In genomic region chr2:239485622-239486021, GRCh38 we compare ENCODE assay signal across 41 cellular contexts.
"Had no signal": no experiment of that assay in that cellular context is flagged by ENCODE, and none has a peak within 500 bp of the region (broad histone marks: within the 10 kb centered on the region; RNA-seq: fewer than 3 reads in every experiment).

No MANE protein-coding gene starts in this region.

- DNase-seq: activated effector memory CD4-positive, alpha-beta T cell treated with anti-CD3 and anti-CD28 coated beads, Interleukin-2, amount 50 U/mL, for 16 hours; activated effector memory CD4-positive, alpha-beta T cell treated with Interleukin-2 at 50 U/mL for 16 hours; activated gamma-delta T cell; activated gamma-delta T cell treated with Interleukin-2 at 50 U/mL for 16 hours; activated naive CD4-positive, alpha-beta T cell; activated naive CD4-positive, alpha-beta T cell treated with anti-CD3 and anti-CD28 coated beads for 36 hours; activated naive CD4-positive, alpha-beta T cell treated with anti-CD3 and anti-CD28 coated beads, Interleukin-2, amount 10 ng/mL, durations not matched to agents 7 days and 5 days; activated naive CD4-positive, alpha-beta T cell treated with anti-CD3 and anti-CD28 coated beads, Interleukin-2, amount 50 U/mL, for 16 hours; activated naive CD4-positive, alpha-beta T cell treated with Interleukin-2 at 50 U/mL for 16 hours; activated naive CD8-positive, alpha-beta T cell treated with anti-CD3 and anti-CD28 coated beads for 36 hours; activated naive CD8-positive, alpha-beta T cell treated with anti-CD3 and anti-CD28 coated beads, Interleukin-2, amount 10 ng/mL, durations not matched to agents 7 days and 5 days; activated naive CD8-positive, alpha-beta T cell treated with anti-CD3 and anti-CD28 coated beads, Interleukin-2, amount 50 U/mL, for 24 hours; activated T-cell treated with anti-CD3 and anti-CD28 coated beads for 4 hours; activated T-cell treated with anti-CD3 and anti-CD28 coated beads, Interleukin-2, amount 50 U/mL, for 1 hour; activated T-cell treated with anti-CD3 and anti-CD28 coated beads, Interleukin-2, amount 50 U/mL, for 24 hours; activated T-cell treated with anti-CD3 and anti-CD28 coated beads, Interleukin-2, amount 50 U/mL, for 4 hours; activated T-cell treated with anti-CD3 and anti-CD28 coated beads, Interleukin-2, amount 50 U/mL, for 48 hours; activated T-cell treated with anti-CD3 and anti-CD28 coated beads, Interleukin-2, amount 50 U/mL, for 72 hours; adrenal gland; amniotic stem cell; amygdala; anterior cingulate cortex; aorta; body of pancreas; brain microvascular endothelial cell; caudate nucleus; central memory CD4-positive, alpha-beta T cell; cerebellar nuclear complex had no signal

- H3K4me1 Mint-ChIP-seq: activated naive CD4-positive, alpha-beta T cell treated with anti-CD3 and anti-CD28 coated beads, Interleukin-2, amount 10 ng/mL, durations not matched to agents 7 days and 5 days; activated naive CD4-positive, alpha-beta T cell treated with anti-CD3 and anti-CD28 coated beads, Interleukin-2, amount 50 U/mL, for 24 hours; activated naive CD8-positive, alpha-beta T cell treated with anti-CD3 and anti-CD28 coated beads for 36 hours; activated naive CD8-positive, alpha-beta T cell treated with anti-CD3 and anti-CD28 coated beads, Interleukin-2, amount 10 ng/mL, durations not matched to agents 7 days and 5 days; activated naive CD8-positive, alpha-beta T cell treated with anti-CD3 and anti-CD28 coated beads, Interleukin-2, amount 50 U/mL, for 24 hours; activated T-helper 17 cell treated with anti-CD3 and anti-CD28 coated beads, Interleukin-2, amount 50 U/mL, for 72 hours had no signal

- H3K9me3 ChIP-seq: adrenal gland, ascending aorta, body of pancreas, breast epithelium had no signal

- FAIRE-seq: astrocyte, bronchial epithelial cell had no signal

- H3K4me1 ChIP-seq: adrenal gland, ascending aorta, body of pancreas, breast epithelium had no signal

- H3K9me3 Mint-ChIP-seq: activated naive CD4-positive, alpha-beta T cell treated with anti-CD3 and anti-CD28 coated beads for 36 hours; activated naive CD4-positive, alpha-beta T cell treated with anti-CD3 and anti-CD28 coated beads, Interleukin-2, amount 10 ng/mL, durations not matched to agents 7 days and 5 days; activated naive CD4-positive, alpha-beta T cell treated with anti-CD3 and anti-CD28 coated beads, Interleukin-2, amount 50 U/mL, for 24 hours; activated naive CD4-positive, alpha-beta T cell treated with anti-CD3 and anti-CD28 coated beads, Interleukin-2, amount 50 U/mL, for 72 hours; activated naive CD8-positive, alpha-beta T cell treated with anti-CD3 and anti-CD28 coated beads for 36 hours; activated naive CD8-positive, alpha-beta T cell treated with anti-CD3 and anti-CD28 coated beads, Interleukin-2, amount 10 ng/mL, durations not matched to agents 7 days and 5 days; activated naive CD8-positive, alpha-beta T cell treated with anti-CD3 and anti-CD28 coated beads, Interleukin-2, amount 50 U/mL, for 24 hours; activated T-cell treated with anti-CD3 and anti-CD28 coated beads, Interleukin-2, amount 50 U/mL, for 24 hours; activated T-cell treated with anti-CD3 and anti-CD28 coated beads, Interleukin-2, amount 50 U/mL, for 4 hours; activated T-cell treated with anti-CD3 and anti-CD28 coated beads, Interleukin-2, amount 50 U/mL, for 72 hours; activated T-helper 1 cell treated with anti-CD3 and anti-CD28 coated beads, Interleukin-12 subunit alpha, Interleukin-12 subunit beta, Interleukin-2, Interleukin-4 antibody, amounts not matched to agents 30 ng/mL and 10 ng/mL and 1 ng/mL, durations not matched to agents 14 hours and 24 hours and 36 hours; activated T-helper 17 cell treated with anti-CD3 and anti-CD28 coated beads, Interleukin-2, amount 50 U/mL, for 72 hours; activated T-helper 2 cell treated with anti-CD3 and anti-CD28 coated beads, Interferon-gamma antibody, Interleukin-2, Interleukin-4, amounts not matched to agents 10 μg/mL and 5 μg/mL and 100 μg/mL, durations not matched to agents 14 hours and 24 hours and 36 hours; central memory CD8-positive, alpha-beta T cell had no signal

- ATAC-seq: activated naive CD4-positive, alpha-beta T cell treated with anti-CD3 and anti-CD28 coated beads, Interleukin-2, amount 50 U/mL, for 72 hours; activated naive CD8-positive, alpha-beta T cell treated with anti-CD3 and anti-CD28 coated beads, Interleukin-2, amount 50 U/mL, for 24 hours; activated T-cell treated with anti-CD3 and anti-CD28 coated beads, Interleukin-2, amount 50 U/mL, for 4 hours; activated T-cell treated with anti-CD3 and anti-CD28 coated beads, Interleukin-2, amount 50 U/mL, for 72 hours; activated T-helper 17 cell treated with anti-CD3 and anti-CD28 coated beads, Interleukin-2, amount 50 U/mL, for 72 hours; body of pancreas had no signal

- H3K27me3 Mint-ChIP-seq: activated naive CD4-positive, alpha-beta T cell treated with anti-CD3 and anti-CD28 coated beads, Interleukin-2, amount 50 U/mL, for 24 hours; activated naive CD8-positive, alpha-beta T cell; activated naive CD8-positive, alpha-beta T cell treated with anti-CD3 and anti-CD28 coated beads for 36 hours; activated T-cell treated with anti-CD3 and anti-CD28 coated beads, Interleukin-2, amount 50 U/mL, for 24 hours had no signal

- H3K27ac ChIP-seq: adrenal gland, ascending aorta, body of pancreas, brain microvascular endothelial cell, breast epithelium, cardiac muscle cell had no signal

- H3K4me3 Mint-ChIP-seq: activated naive CD4-positive, alpha-beta T cell treated with anti-CD3 and anti-CD28 coated beads for 36 hours; activated naive CD4-positive, alpha-beta T cell treated with anti-CD3 and anti-CD28 coated beads, Interleukin-2, amount 10 ng/mL, durations not matched to agents 7 days and 5 days; activated naive CD4-positive, alpha-beta T cell treated with anti-CD3 and anti-CD28 coated beads, Interleukin-2, amount 50 U/mL, for 24 hours; activated naive CD8-positive, alpha-beta T cell; activated naive CD8-positive, alpha-beta T cell treated with anti-CD3 and anti-CD28 coated beads for 36 hours; activated naive CD8-positive, alpha-beta T cell treated with anti-CD3 and anti-CD28 coated beads, Interleukin-2, amount 10 ng/mL, durations not matched to agents 7 days and 5 days; activated naive CD8-positive, alpha-beta T cell treated with anti-CD3 and anti-CD28 coated beads, Interleukin-2, amount 50 U/mL, for 24 hours; activated T-cell treated with anti-CD3 and anti-CD28 coated beads, Interleukin-2, amount 50 U/mL, for 24 hours; activated T-cell treated with anti-CD3 and anti-CD28 coated beads, Interleukin-2, amount 50 U/mL, for 4 hours; activated T-cell treated with anti-CD3 and anti-CD28 coated beads, Interleukin-2, amount 50 U/mL, for 72 hours; activated T-helper 1 cell treated with anti-CD3 and anti-CD28 coated beads, Interleukin-12 subunit alpha, Interleukin-12 subunit beta, Interleukin-2, Interleukin-4 antibody, amounts not matched to agents 30 ng/mL and 10 ng/mL and 1 ng/mL, durations not matched to agents 14 hours and 24 hours and 36 hours; activated T-helper 17 cell treated with anti-CD3 and anti-CD28 coated beads, Interleukin-2, amount 50 U/mL, for 72 hours; brain; central memory CD8-positive, alpha-beta T cell had no signal

- H3K36me3 ChIP-seq: adrenal gland, ascending aorta, brain microvascular endothelial cell, breast epithelium, cardiac muscle cell had no signal

- H3K36me3 Mint-ChIP-seq: activated naive CD4-positive, alpha-beta T cell treated with anti-CD3 and anti-CD28 coated beads, Interleukin-2, amount 10 ng/mL, durations not matched to agents 7 days and 5 days; activated naive CD4-positive, alpha-beta T cell treated with anti-CD3 and anti-CD28 coated beads, Interleukin-2, amount 50 U/mL, for 24 hours; activated naive CD4-positive, alpha-beta T cell treated with anti-CD3 and anti-CD28 coated beads, Interleukin-2, amount 50 U/mL, for 72 hours; activated naive CD8-positive, alpha-beta T cell; activated naive CD8-positive, alpha-beta T cell treated with anti-CD3 and anti-CD28 coated beads for 36 hours; activated naive CD8-positive, alpha-beta T cell treated with anti-CD3 and anti-CD28 coated beads, Interleukin-2, amount 10 ng/mL, durations not matched to agents 7 days and 5 days; brain had no signal

- H3K27me3 ChIP-seq: ascending aorta, body of pancreas, brain microvascular endothelial cell, cardiac muscle cell had no signal

- H3K4me3 ChIP-seq: adrenal gland, ascending aorta, body of pancreas, breast epithelium, cardiac muscle cell had no signal

- H3K27ac Mint-ChIP-seq: activated naive CD4-positive, alpha-beta T cell treated with anti-CD3 and anti-CD28 coated beads for 36 hours; activated naive CD4-positive, alpha-beta T cell treated with anti-CD3 and anti-CD28 coated beads, Interleukin-2, amount 10 ng/mL, durations not matched to agents 7 days and 5 days; activated naive CD4-positive, alpha-beta T cell treated with anti-CD3 and anti-CD28 coated beads, Interleukin-2, amount 50 U/mL, for 24 hours; activated naive CD4-positive, alpha-beta T cell treated with anti-CD3 and anti-CD28 coated beads, Interleukin-2, amount 50 U/mL, for 72 hours; activated naive CD8-positive, alpha-beta T cell; activated naive CD8-positive, alpha-beta T cell treated with anti-CD3 and anti-CD28 coated beads for 36 hours; activated naive CD8-positive, alpha-beta T cell treated with anti-CD3 and anti-CD28 coated beads, Interleukin-2, amount 10 ng/mL, durations not matched to agents 7 days and 5 days; activated naive CD8-positive, alpha-beta T cell treated with anti-CD3 and anti-CD28 coated beads, Interleukin-2, amount 50 U/mL, for 24 hours; activated T-cell treated with anti-CD3 and anti-CD28 coated beads, Interleukin-2, amount 50 U/mL, for 24 hours; activated T-cell treated with anti-CD3 and anti-CD28 coated beads, Interleukin-2, amount 50 U/mL, for 72 hours; activated T-helper 1 cell treated with anti-CD3 and anti-CD28 coated beads, Interleukin-12 subunit alpha, Interleukin-12 subunit beta, Interleukin-2, Interleukin-4 antibody, amounts not matched to agents 30 ng/mL and 10 ng/mL and 1 ng/mL, durations not matched to agents 14 hours and 24 hours and 36 hours; activated T-helper 17 cell treated with anti-CD3 and anti-CD28 coated beads, Interleukin-2, amount 50 U/mL, for 72 hours; activated T-helper 2 cell treated with anti-CD3 and anti-CD28 coated beads, Interferon-gamma antibody, Interleukin-2, Interleukin-4, amounts not matched to agents 10 μg/mL and 5 μg/mL and 100 μg/mL, durations not matched to agents 14 hours and 24 hours and 36 hours had no signal
